27 cellular contexts compared by ENCODE assay signal in the genomic region with DNA sequence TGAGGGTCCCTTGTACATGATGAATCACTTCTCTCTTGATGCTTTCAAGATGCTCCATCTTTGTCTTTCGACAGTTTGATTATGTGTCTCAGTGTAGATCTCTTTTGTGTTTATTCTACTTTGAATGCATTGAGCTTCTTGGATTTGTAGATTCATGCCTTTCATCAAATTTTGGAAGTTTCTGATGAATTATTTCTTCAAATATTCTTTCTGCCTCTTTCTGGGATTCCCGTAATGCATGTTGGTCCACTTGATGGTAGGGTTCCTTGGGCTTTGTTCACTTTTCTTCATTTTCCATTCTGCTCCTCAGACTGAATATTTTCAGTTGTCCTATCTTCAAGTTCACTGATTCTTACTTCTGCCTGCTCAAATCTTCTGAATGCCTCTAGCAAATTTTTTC.
"Had no signal": no experiment of that assay in that cellular context is flagged by ENCODE, and none has a peak within 500 bp of the region (broad histone marks: within the 10 kb centered on the region; RNA-seq: fewer than 3 reads in every experiment).

No MANE protein-coding gene starts in this region.

- H3K9ac ChIP-seq: neural progenitor cell had no signal

- H3K4me1 Mint-ChIP-seq: nephron, neural progenitor cell had no signal

- H3K4me3 ChIP-seq: colonic mucosa, esophagus muscularis mucosa, gastroesophageal sphincter, heart left ventricle, hepatocyte, left lung, neural progenitor cell, prostate gland, right atrium auricular region, sigmoid colon, suprapubic skin, transverse colon, upper lobe of right lung, uterus had no signal

- H2AFZ ChIP-seq: hepatocyte, neural progenitor cell had no signal

- H3K27ac Mint-ChIP-seq: dendritic cell treated with granulocyte-macrophage colony-stimulating factor and Interleukin-4, amounts not matched to agents 40 ng/mL and 50 ng/mL, for 4 days; mesothelial cell of epicardium; naive thymus-derived CD4-positive, alpha-beta T cell; nephron; neural progenitor cell; stimulated activated naive CD8-positive, alpha-beta T cell treated with anti-CD3 and anti-CD28 coated beads, Interleukin-15, amount 100 ng/mL, for 72 hours had no signal

- H3K9me3 ChIP-seq: colonic mucosa, prostate gland, upper lobe of right lung had no signal

- H3K27ac ChIP-seq: colonic mucosa, esophagus muscularis mucosa, foreskin keratinocyte, gastroesophageal sphincter, heart left ventricle, hepatocyte, left lung, neural progenitor cell, prostate gland, right atrium auricular region, sigmoid colon, suprapubic skin, transverse colon, upper lobe of right lung, uterus had no signal

- FAIRE-seq: islet of Langerhans had no signal

- H3K27me3 Mint-ChIP-seq: dendritic cell treated with granulocyte-macrophage colony-stimulating factor and Interleukin-4, amounts not matched to agents 40 ng/mL and 50 ng/mL, for 4 days; naive thymus-derived CD4-positive, alpha-beta T cell; stimulated activated naive CD8-positive, alpha-beta T cell treated with anti-CD3 and anti-CD28 coated beads, Interleukin-15, amount 100 ng/mL, for 72 hours had no signal

- H3K79me2 ChIP-seq: hepatocyte had no signal

- DNase-seq: colonic mucosa; effector CD8-positive, alpha-beta T cell; endodermal cell; foreskin keratinocyte; heart left ventricle; left cardiac atrium; left lung; mesenchymal stem cell; naive thymus-derived CD4-positive, alpha-beta T cell; sigmoid colon; stimulated activated CD4-positive, alpha-beta T cell treated with anti-CD3 and anti-CD28 coated beads, Interleukin-4, amount 100 ng/mL, for 4 hours; stimulated activated naive CD4-positive, alpha-beta T cell; stimulated activated naive CD8-positive, alpha-beta T cell treated with anti-CD3 and anti-CD28 coated beads, Interleukin-15, amount 100 ng/mL, for 72 hours; transverse colon; upper lobe of right lung; uterus had no signal

- H3K4me3 Mint-ChIP-seq: dendritic cell treated with granulocyte-macrophage colony-stimulating factor and Interleukin-4, amounts not matched to agents 40 ng/mL and 50 ng/mL, for 4 days; endodermal cell; mesothelial cell of epicardium; naive thymus-derived CD4-positive, alpha-beta T cell; nephron; neural progenitor cell; stimulated activated naive CD8-positive, alpha-beta T cell treated with anti-CD3 and anti-CD28 coated beads, Interleukin-15, amount 100 ng/mL, for 72 hours had no signal

- H3K4me1 ChIP-seq: colonic mucosa, esophagus muscularis mucosa, foreskin keratinocyte, gastroesophageal sphincter, heart left ventricle, left lung, neural progenitor cell, prostate gland, right atrium auricular region, sigmoid colon, suprapubic skin, transverse colon, upper lobe of right lung, uterus had no signal

- H3K4me2 ChIP-seq: hepatocyte, neural progenitor cell had no signal

- H3K27me3 ChIP-seq: colonic mucosa, esophagus muscularis mucosa, foreskin keratinocyte, gastroesophageal sphincter, heart left ventricle, hepatocyte, left lung, neural progenitor cell, right atrium auricular region, sigmoid colon, suprapubic skin, transverse colon, upper lobe of right lung, uterus had no signal

- ATAC-seq: foreskin keratinocyte; gastroesophageal sphincter; heart left ventricle; left cardiac atrium; left lung; naive thymus-derived CD4-positive, alpha-beta T cell; stimulated activated naive CD8-positive, alpha-beta T cell treated with anti-CD3 and anti-CD28 coated beads, Interleukin-15, amount 100 ng/mL, for 72 hours; upper lobe of right lung had no signal

- H3K36me3 ChIP-seq: colonic mucosa, prostate gland, uterus had no signal
